In genomic region chr19:7900401-7900870, GRCh38 we compare ENCODE assay signal across 22 cellular contexts. TPM values are rescaled to one million over a fixed set of nuclear protein-coding genes. Genes with fewer than 3 reads are reported as not detected.
"Had no signal": no experiment of that assay in that cellular context is flagged by ENCODE, and none has a peak within 500 bp of the region (broad histone marks: within the 10 kb centered on the region; RNA-seq: fewer than 3 reads in every experiment).

No MANE protein-coding gene starts in this region.

- H3K36me3 Mint-ChIP-seq: activated naive CD8-positive, alpha-beta T cell had no signal

- H3K4me3 ChIP-seq: cardiac muscle cell had no signal

- H3K27me3 Mint-ChIP-seq: activated naive CD8-positive, alpha-beta T cell had no signal

- H3K9me3 Mint-ChIP-seq: dendritic cell treated with granulocyte-macrophage colony-stimulating factor and Interleukin-4, amounts not matched to agents 40 ng/mL and 50 ng/mL, for 4 days; stimulated activated naive CD8-positive, alpha-beta T cell treated with anti-CD3 and anti-CD28 coated beads, Interleukin-15, amount 100 ng/mL, for 72 hours had no signal

- FAIRE-seq: endothelial cell of umbilical vein, frontal cortex, small intestine had no signal

- H3K36me3 ChIP-seq: cardiac muscle cell, neutrophil had no signal

- ATAC-seq: left ventricle myocardium superior; naive thymus-derived CD8-positive, alpha-beta T cell; stimulated activated naive CD8-positive, alpha-beta T cell treated with anti-CD3 and anti-CD28 coated beads, Interleukin-15, amount 100 ng/mL, for 72 hours had no signal

- H3K27me3 ChIP-seq: cardiac muscle cell had no signal

- H3K9me3 ChIP-seq: neutrophil had no signal

- H3K4me3 Mint-ChIP-seq: dendritic cell treated with granulocyte-macrophage colony-stimulating factor and Interleukin-4, amounts not matched to agents 40 ng/mL and 50 ng/mL, for 4 days; stimulated activated naive CD8-positive, alpha-beta T cell treated with anti-CD3 and anti-CD28 coated beads, Interleukin-15, amount 100 ng/mL, for 72 hours had no signal

- H3K27ac Mint-ChIP-seq: activated naive CD8-positive, alpha-beta T cell; dendritic cell treated with granulocyte-macrophage colony-stimulating factor and Interleukin-4, amounts not matched to agents 40 ng/mL and 50 ng/mL, for 4 days; stimulated activated naive CD8-positive, alpha-beta T cell treated with anti-CD3 and anti-CD28 coated beads, Interleukin-15, amount 100 ng/mL, for 72 hours had no signal

- H3K27ac ChIP-seq: cardiac muscle cell, neutrophil, WERI-Rb-1 had no signal

- DNase-seq: activated CD4-positive, alpha-beta T cell treated with anti-CD3 and anti-CD28 coated beads for 1 hour; activated CD4-positive, alpha-beta T cell treated with anti-CD3 and anti-CD28 coated beads, Interleukin-2, amount 50 U/mL, for 48 hours; effector memory CD4-positive, alpha-beta T cell; head of caudate nucleus; kidney glomerular epithelial cell; left ventricle myocardium superior; naive thymus-derived CD8-positive, alpha-beta T cell; posterior cingulate gyrus; small intestine; stimulated activated CD4-positive, alpha-beta T cell treated with anti-CD3 and anti-CD28 coated beads, Interleukin-4, amount 100 ng/mL, for 1 hour; stimulated activated naive CD8-positive, alpha-beta T cell treated with anti-CD3 and anti-CD28 coated beads, Interleukin-15, amount 100 ng/mL, for 72 hours; SW 1271; trophoblast cell; WERI-Rb-1 had no signal

RNA-seq across cellular contexts. Expression of gene LRRC8E, which starts 12.1 kb away (rescaled TPM):
- total RNA-seq: frontal cortex; naive thymus-derived CD8-positive, alpha-beta T cell; T-helper 2 cell treated with Interferon-gamma antibody and Interleukin-4, amounts not matched to agents 100 ng/mL and 5 ng/mL, for 36 hours had no signal
- polyA plus RNA-seq: cardiac muscle cell; naive thymus-derived CD8-positive, alpha-beta T cell had no signal

RNA-seq across cellular contexts. Expression of gene TGFBR3L, which starts 14.2 kb away (rescaled TPM):
- total RNA-seq: endothelial cell of umbilical vein, frontal cortex, mesenteric fat pad had no signal

RNA-seq across cellular contexts. Expression of gene CTXN1, which starts 25.5 kb away (rescaled TPM):
- total RNA-seq: naive thymus-derived CD8-positive, alpha-beta T cell; T-helper 2 cell treated with Interferon-gamma antibody and Interleukin-4, amounts not matched to agents 100 ng/mL and 5 ng/mL, for 36 hours had no signal
- polyA plus RNA-seq: naive thymus-derived CD8-positive, alpha-beta T cell had no signal
